In the genomic region with DNA sequence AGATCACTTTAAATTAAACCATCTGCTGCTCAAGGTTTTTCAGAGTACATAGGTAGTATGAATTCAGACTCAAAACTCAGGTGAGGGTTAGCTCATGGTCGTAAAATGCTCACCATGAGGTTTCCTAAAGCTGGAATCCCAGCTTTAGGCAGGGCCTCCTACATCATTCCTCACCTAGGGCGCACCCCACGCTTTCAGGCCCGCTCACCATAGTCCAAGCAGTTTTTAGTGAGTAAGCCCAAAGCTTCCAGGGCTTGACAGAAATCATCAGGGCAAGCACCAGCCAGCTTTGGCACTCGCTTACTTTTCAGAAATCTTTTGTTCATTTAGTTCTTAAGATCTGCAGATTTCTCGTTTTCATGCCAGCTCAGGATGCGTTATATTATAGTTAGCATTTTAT, we compare ENCODE assay signal across 18 cellular contexts.
"Had no signal": no experiment of that assay in that cellular context is flagged by ENCODE, and none has a peak within 500 bp of the region (broad histone marks: within the 10 kb centered on the region; RNA-seq: fewer than 3 reads in every experiment).

No MANE protein-coding gene starts in this region.

- H3K9me3 Mint-ChIP-seq: naive thymus-derived CD4-positive, alpha-beta T cell; neural crest cell had no signal

- H3K4me1 ChIP-seq: heart left ventricle, tibial artery had no signal

- H3K4me3 ChIP-seq: dorsolateral prefrontal cortex, heart left ventricle, ovary, tibial artery, upper lobe of left lung, vagina had no signal

- ATAC-seq: heart left ventricle; naive thymus-derived CD4-positive, alpha-beta T cell; right cardiac atrium had no signal

- H3K27me3 ChIP-seq: dorsolateral prefrontal cortex, heart left ventricle, ovary, tibial artery, upper lobe of left lung, vagina had no signal

- DNase-seq: cortex of kidney; dorsolateral prefrontal cortex; effector CD8-positive, alpha-beta T cell; foreskin melanocyte; heart left ventricle; hippocampal formation; kidney glomerular epithelial cell; mesendoderm; naive thymus-derived CD4-positive, alpha-beta T cell; ovary; small intestine; stimulated activated CD4-positive, alpha-beta T cell treated with anti-CD3 and anti-CD28 coated beads, Interleukin-12 subunit alpha, Interleukin-12 subunit beta, amount 100 ng/mL, for 4 hours; stimulated activated naive CD4-positive, alpha-beta T cell treated with Interleukin-2 at 50 U/mL for 16 hours; tibial artery; upper lobe of left lung had no signal

- H3K27me3 Mint-ChIP-seq: naive thymus-derived CD4-positive, alpha-beta T cell had no signal

- H3K4me3 Mint-ChIP-seq: naive thymus-derived CD4-positive, alpha-beta T cell; neural crest cell had no signal

- H3K9me3 ChIP-seq: heart left ventricle, ovary, tibial artery, upper lobe of left lung, vagina had no signal

- H3K4me1 Mint-ChIP-seq: neural crest cell had no signal

- H3K36me3 ChIP-seq: ovary, upper lobe of left lung, vagina had no signal

- H3K27ac ChIP-seq: dorsolateral prefrontal cortex, heart left ventricle, ovary, tibial artery, upper lobe of left lung, vagina had no signal
